ENCODE assay signal across 18 cellular contexts in the genomic region with DNA sequence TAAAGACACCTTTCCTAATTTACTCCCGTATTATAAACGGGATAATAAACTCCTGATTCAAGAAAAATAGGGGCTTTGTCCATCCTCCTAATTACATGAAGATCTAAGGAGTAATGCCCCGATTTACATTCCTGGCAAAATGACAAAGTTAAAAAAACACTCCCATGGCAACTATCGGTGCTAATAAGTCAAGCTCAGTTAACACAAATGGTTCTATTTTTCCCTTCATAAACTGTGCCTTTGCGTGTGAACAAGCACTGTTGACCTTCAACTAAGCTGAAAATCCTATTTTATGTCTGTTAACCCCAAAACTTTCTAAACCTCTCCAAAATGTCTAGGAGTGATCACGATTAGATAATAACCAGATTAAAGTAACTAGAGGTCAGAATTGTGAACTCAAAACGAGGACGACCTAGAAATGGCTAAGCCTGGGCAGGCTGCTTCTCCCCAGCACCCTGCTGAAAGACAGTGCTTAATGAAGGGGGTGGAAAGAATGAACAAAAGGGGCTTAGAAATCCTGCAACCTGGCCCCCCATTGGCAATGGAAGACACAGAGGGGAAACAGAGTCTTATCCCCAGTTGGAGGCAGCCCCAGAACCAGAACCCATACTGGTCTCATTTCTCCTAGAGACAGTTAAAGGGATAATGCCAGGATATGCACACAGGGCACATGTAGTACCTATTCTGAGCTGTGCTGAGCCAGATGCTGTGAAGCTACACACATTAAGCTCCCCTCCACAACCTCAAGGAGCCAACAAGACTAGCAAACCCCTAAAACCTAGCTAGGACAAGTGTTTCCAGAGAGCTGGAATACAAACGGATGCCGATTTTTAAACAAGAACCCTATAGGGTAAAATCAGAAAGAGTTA. TPM values are rescaled to one million over a fixed set of nuclear protein-coding genes. Genes with fewer than 3 reads are reported as not detected.
DNase-seq lines count a peak whose midpoint lies in the region; ATAC-seq and TF ChIP-seq lines count a peak whose summit lies in the region.
"Had no signal": no experiment of that assay in that cellular context is flagged by ENCODE, and none has a peak within 500 bp of the region (broad histone marks: within the 10 kb centered on the region; RNA-seq: fewer than 3 reads in every experiment).

No MANE protein-coding gene starts in this region.

- H3K9me3 ChIP-seq in endodermal cell (ENCODE audit: control insufficient read depth, low read length): no peaks in the 10 kb centered on the region
- H3K9me3 ChIP-seq in PC-3 (ENCODE audit: low read length): no peaks in the 10 kb centered on the region
- H3K9me3 ChIP-seq: heart left ventricle had no signal

- H4K20me1 ChIP-seq in PC-3 (ENCODE audit: low read length): 0 out of 2 replicates have a peak, but pooled peaks cover 4% of the 10 kb centered on the region

- H3K4me3 ChIP-seq in endodermal cell (ENCODE audit: low read length) (no peak overlapping the region), PC-3 (ENCODE audit: low read length) (no peak overlapping the region)
- H3K4me3 ChIP-seq: heart left ventricle had no signal

- BruUV-seq in PC-3 (replicated peaks; lab: Mats Ljungman, UMichigan): no TSS peak

- H3K27ac ChIP-seq in endodermal cell (ENCODE audit: low read depth, low read length): no peak overlapping the region
- no peak overlapping the region for H3K27ac ChIP-seq in PC-3 (ENCODE audit: low read length)
- H3K27ac ChIP-seq: epithelial cell of prostate, heart left ventricle had no signal

- no peaks in the 10 kb centered on the region for H3F3A ChIP-seq in PC-3 (ENCODE audit: low read length, unreplicated experiment)

- H3K36me3 ChIP-seq in endodermal cell (ENCODE audit: control insufficient read depth, insufficient read depth, low read length) (no peaks in the 10 kb centered on the region), PC-3 (ENCODE audit: low read depth, low read length) (no peaks in the 10 kb centered on the region)
- H3K36me3 ChIP-seq: heart left ventricle had no signal

- no peaks in the 10 kb centered on the region for H3K9me3 Mint-ChIP-seq in endodermal cell
- H3K9me3 Mint-ChIP-seq: activated naive CD4-positive, alpha-beta T cell treated with anti-CD3 and anti-CD28 coated beads for 36 hours; CD8-positive, alpha-beta T cell; naive thymus-derived CD8-positive, alpha-beta T cell had no signal

- no peak overlapping the region for H2AFZ ChIP-seq in PC-3 (ENCODE audit: low read length)

- DNase-seq in NCI-H524 (lab: John Stamatoyannopoulos, UW) (peak; percentile 33 to 64), NCI-H524 treated with DMSO at 0.1 percent for 48 hours (lab: John Stamatoyannopoulos, UW) (no peak), RPMI7951 (ENCODE audit: low read depth) (peak; percentile 43), endodermal cell (no peak), renal cortical epithelial cell (ENCODE audit: low read depth) (peak; percentile 26), PC-3 (no peak)
- DNase-seq: activated naive CD4-positive, alpha-beta T cell treated with anti-CD3 and anti-CD28 coated beads for 36 hours; caudate nucleus; CD8-positive, alpha-beta T cell; GF-D8; heart left ventricle; naive thymus-derived CD8-positive, alpha-beta T cell; NCI-H1417 treated with DMSO at 0.1 percent for 48 hours; NCI-H526; SIG-M5 had no signal

- H3K4me2 ChIP-seq in PC-3 (ENCODE audit: low read length): no peak overlapping the region

- H3K9me2 ChIP-seq in PC-3 (replicated peaks; ENCODE audit: low read length): no peaks in the 10 kb centered on the region

- H3K36me3 Mint-ChIP-seq in endodermal cell (ENCODE audit: low read depth): no peaks in the 10 kb centered on the region

- intact Hi-C loops in PC-3 (cut with micrococcal nuclease): no loop called here

- no peak overlapping the region for H3K9ac ChIP-seq in endodermal cell (ENCODE audit: extremely low read depth, low read length, poor library complexity, severe bottlenecking)
- no peak overlapping the region for H3K9ac ChIP-seq in PC-3 (ENCODE audit: low read length)

- H3K27me3 ChIP-seq in endodermal cell (ENCODE audit: control insufficient read depth, insufficient read depth, low read length, poor library complexity, severe bottlenecking) (no peaks in the 10 kb centered on the region), PC-3 (ENCODE audit: low read length) (no peaks in the 10 kb centered on the region)
- H3K27me3 ChIP-seq: heart left ventricle had no signal

- H3K79me2 ChIP-seq in PC-3 (ENCODE audit: low read length): peaks cover 39% of the 10 kb centered on the region

- TF ChIP-seq CTCF in endodermal cell (conservative IDR thresholded peaks at IDR 0.05) (no peak), PC-3 (conservative IDR thresholded peaks at IDR 0.05; ENCODE audit: low read depth, low read length) (no peak)

- H3K4me1 ChIP-seq in endodermal cell (ENCODE audit: control insufficient read depth, insufficient read depth, low read length) (peaks cover 6% of the 10 kb centered on the region), PC-3 (ENCODE audit: insufficient read depth, low read length) (peaks cover 5% of the 10 kb centered on the region; the same call in 1 of the 2 replicates)

- no peak overlapping the region for H3K4me3 Mint-ChIP-seq in endodermal cell
- H3K4me3 Mint-ChIP-seq: activated naive CD4-positive, alpha-beta T cell treated with anti-CD3 and anti-CD28 coated beads for 36 hours; CD8-positive, alpha-beta T cell; naive thymus-derived CD8-positive, alpha-beta T cell had no signal

- H3K27ac Mint-ChIP-seq in endodermal cell: peak overlapping the region; percentile 26
- H3K27ac Mint-ChIP-seq: activated naive CD4-positive, alpha-beta T cell treated with anti-CD3 and anti-CD28 coated beads for 36 hours; CD8-positive, alpha-beta T cell had no signal

- no peaks in the 10 kb centered on the region for H3K27me3 Mint-ChIP-seq in endodermal cell (ENCODE audit: insufficient read depth)
- H3K27me3 Mint-ChIP-seq: naive thymus-derived CD8-positive, alpha-beta T cell had no signal

- ATAC-seq in GM21619 (IDR thresholded peaks at IDR 0.05; ENCODE audit: unreplicated experiment) (no peak), PC-3 (no peak), GM18870 (IDR thresholded peaks at IDR 0.05; ENCODE audit: unreplicated experiment) (no peak)
- ATAC-seq: CD8-positive, alpha-beta T cell; naive thymus-derived CD8-positive, alpha-beta T cell had no signal

- CTCF ChIA-PET in PC-3 (lab: Charles Lee): interaction anchor here (0.6 kb wide), 1 partner anchor 64 kb away, joined by 3 read pairs; no protein-coding TSS in a partner anchor

- H3K4me1 Mint-ChIP-seq in endodermal cell: peaks cover 5% of the 10 kb centered on the region

- POLR2A ChIA-PET in PC-3 (lab: Charles Lee; ENCODE audit: unreplicated experiment): no interaction called here

- WGBS in endodermal cell (ENCODE audit: insufficient coverage in 1 of 2, insufficient read length in 1 of 2), 2 experiments: 72 to 81% methylated on average over 7 to 10 of the region's 10 CpGs

RNA-seq across cellular contexts. Expression of a gene that starts 23.0 kb away (rescaled TPM):
- total RNA-seq in RPMI7951 (2014; rRNA removed; shearing (Covaris generic)): 13.9 and 14.9 TPM in 2 replicates
- total RNA-seq in endodermal cell (10 to 100 TPM; 12.3 to 13.7 TPM), renal cortical epithelial cell (3.6 and 10.8 TPM in 2 replicates), PC-3 (2014; rRNA removed) (18.3 and 20.2 TPM in 2 replicates)
- 12.2 TPM for polyA plus RNA-seq in endodermal cell (2013, experiment 1 of 2)
- 10.7 TPM for polyA plus RNA-seq in endodermal cell (2013, experiment 2 of 2)

Comparison
In these comparisons a context has a peak if more than half of its experiments do, and no peak if none do; other contexts are left out.
1. DNase-seq: peak in NCI-H524 (2 of 2), RPMI7951 (single experiment) and renal cortical epithelial cell (single experiment); none in NCI-H524 treated with DMSO at 0.1 percent for 48 hours (single experiment), endodermal cell (single experiment) and PC-3 (single experiment).